ENCODE assay signal across 9 cellular contexts in the genomic region with DNA sequence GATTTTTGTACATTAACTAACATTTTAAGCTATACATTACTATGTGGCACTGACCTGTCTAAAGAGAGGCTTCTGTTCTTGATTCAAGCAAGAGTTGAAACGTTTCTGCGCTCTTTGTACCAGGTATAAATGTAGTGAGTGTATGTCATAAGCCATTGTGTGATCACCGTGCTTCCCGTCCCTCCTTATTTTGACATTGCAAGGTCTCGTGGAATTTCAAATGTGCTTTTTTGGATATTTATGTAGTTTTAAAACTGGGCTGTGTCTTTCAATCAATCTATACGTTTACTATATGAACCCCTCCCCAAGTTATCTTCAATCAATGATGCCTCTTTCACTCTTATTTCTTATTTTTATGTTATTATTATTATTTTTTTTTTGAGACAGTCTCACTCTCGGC. TPM values are rescaled to one million over a fixed set of nuclear protein-coding genes. Genes with fewer than 3 reads are reported as not detected.
DNase-seq lines count a peak whose midpoint lies in the region; ATAC-seq and TF ChIP-seq lines count a peak whose summit lies in the region.
"Had no signal": no experiment of that assay in that cellular context is flagged by ENCODE, and none has a peak within 500 bp of the region (broad histone marks: within the 10 kb centered on the region; RNA-seq: fewer than 3 reads in every experiment).

A gene with protein sequence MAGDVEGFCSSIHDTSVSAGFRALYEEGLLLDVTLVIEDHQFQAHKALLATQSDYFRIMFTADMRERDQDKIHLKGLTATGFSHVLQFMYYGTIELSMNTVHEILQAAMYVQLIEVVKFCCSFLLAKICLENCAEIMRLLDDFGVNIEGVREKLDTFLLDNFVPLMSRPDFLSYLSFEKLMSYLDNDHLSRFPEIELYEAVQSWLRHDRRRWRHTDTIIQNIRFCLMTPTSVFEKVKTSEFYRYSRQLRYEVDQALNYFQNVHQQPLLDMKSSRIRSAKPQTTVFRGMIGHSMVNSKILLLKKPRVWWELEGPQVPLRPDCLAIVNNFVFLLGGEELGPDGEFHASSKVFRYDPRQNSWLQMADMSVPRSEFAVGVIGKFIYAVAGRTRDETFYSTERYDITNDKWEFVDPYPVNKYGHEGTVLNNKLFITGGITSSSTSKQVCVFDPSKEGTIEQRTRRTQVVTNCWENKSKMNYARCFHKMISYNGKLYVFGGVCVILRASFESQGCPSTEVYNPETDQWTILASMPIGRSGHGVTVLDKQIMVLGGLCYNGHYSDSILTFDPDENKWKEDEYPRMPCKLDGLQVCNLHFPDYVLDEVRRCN (minus strand): TSS at position 101 of the 400 bp plus-strand sequence. CDS start 20,493 bp downstream, outside the sequence.

- no peaks in the 10 kb centered on the region for H3K4me1 ChIP-seq in testis

- WGBS in adipose tissue, 3 donors: 75 to 86% (median 84%) methylated on average over 7 of the region's 7 CpGs
- 62 to 73% methylated on average over 7 of the region's 7 CpGs for WGBS in testis, 2 donors

- H3K4me3 Mint-ChIP-seq in activated CD4-positive, alpha-beta T cell treated with anti-CD3 and anti-CD28 coated beads for 36 hours: peak within 1 kb of the TSS; percentile 83

- no peak for DNase-seq in activated CD4-positive, alpha-beta T cell treated with anti-CD3 and anti-CD28 coated beads for 36 hours
- DNase-seq in activated CD4-positive, alpha-beta T cell treated with anti-CD3 and anti-CD28 coated beads for 1 hour: no peak
- DNase-seq in testis (no peak), NCI-H510A (lab: John Stamatoyannopoulos, UW) (no peak), kidney glomerular epithelial cell (lab: John Stamatoyannopoulos, UW) (no peak)
- DNase-seq in effector CD4-positive, alpha-beta T cell: no peak
- DNase-seq: AML-193 had no signal

- H3K27ac ChIP-seq in adipose tissue (ENCODE audit: low read depth, low read length) (peak within 1 kb of the TSS; percentile 95), layer of hippocampus (ENCODE audit: low read depth, low read length) (peak within 1 kb of the TSS; percentile 85), testis (peak within 1 kb of the TSS; percentile 77 to 93)

- H3K27me3 Mint-ChIP-seq in activated CD4-positive, alpha-beta T cell treated with anti-CD3 and anti-CD28 coated beads for 36 hours: no peaks in the 10 kb centered on the region

- ATAC-seq in activated CD4-positive, alpha-beta T cell treated with anti-CD3 and anti-CD28 coated beads for 36 hours: no peak

- peak within 1 kb of the TSS; percentile 67 to 85 for H3K4me3 ChIP-seq in testis

- TF ChIP-seq POLR2A in testis (IDR thresholded peaks at IDR 0.05): no peak

- H3K36me3 ChIP-seq in testis (ENCODE audit: low read depth, missing control alignments): no peaks in the 10 kb centered on the region

- H3K9me3 ChIP-seq in testis: no peaks in the 10 kb centered on the region

- POLR2A ChIA-PET in activated CD4-positive, alpha-beta T cell treated with anti-CD3 and anti-CD28 coated beads for 36 hours (lab: Charles Lee): interaction anchor here (1.3 to 4.3 kb wide), 2 partner anchors 23 to 27 kb away, joined by 4 to 31 read pairs; a partner anchor contains a TSS

- H3K4me1 Mint-ChIP-seq in activated CD4-positive, alpha-beta T cell treated with anti-CD3 and anti-CD28 coated beads for 36 hours: peaks cover 3% of the 10 kb centered on the region

- TF ChIP-seq CTCF in testis (IDR thresholded peaks at IDR 0.05): no peak

- CTCF ChIA-PET in activated CD4-positive, alpha-beta T cell treated with anti-CD3 and anti-CD28 coated beads for 36 hours (lab: Charles Lee): interaction anchor here (1.8 to 4.2 kb wide), 2 partner anchors 27 to 119 kb away, joined by 10 to 32 read pairs; a partner anchor contains a TSS

- no peaks in the 10 kb centered on the region for H3K9me3 Mint-ChIP-seq in activated CD4-positive, alpha-beta T cell treated with anti-CD3 and anti-CD28 coated beads for 36 hours (ENCODE audit: low read depth)

- intact Hi-C loops in activated CD4-positive, alpha-beta T cell treated with anti-CD3 and anti-CD28 coated beads for 36 hours (cut with DNase I, micrococcal nuclease): loop anchor here in 1 of 2 experiments (10.0 kb wide), 1 partner anchor 362 kb away; a partner anchor contains a TSS
- intact Hi-C loops in testis (cut with DNase I; ENCODE audit: low total_unique reads): no loop called here

- no peaks in the 10 kb centered on the region for H3K27me3 ChIP-seq in layer of hippocampus (ENCODE audit: control insufficient read depth, insufficient read depth, low read length)
- no peaks in the 10 kb centered on the region for H3K27me3 ChIP-seq in testis

- peaks cover 8% of the 10 kb centered on the region for H3K36me3 Mint-ChIP-seq in activated CD4-positive, alpha-beta T cell treated with anti-CD3 and anti-CD28 coated beads for 36 hours (ENCODE audit: low read depth)

- peak within 1 kb of the TSS; percentile 86 for H3K27ac Mint-ChIP-seq in activated CD4-positive, alpha-beta T cell treated with anti-CD3 and anti-CD28 coated beads for 36 hours

RNA-seq across cellular contexts. Expression of the gene that starts here (rescaled TPM):
- 10 to 100 TPM in 1 of 2 experiments, 1 to 10 TPM in 1; 9.3 to 11.8 TPM for total RNA-seq in activated CD4-positive, alpha-beta T cell treated with anti-CD3 and anti-CD28 coated beads for 36 hours
- 10 to 100 TPM in 1 of 3 donors, 1 to 10 TPM in 2; 2.2 to 14.3 (median 4.5) TPM for polyA plus RNA-seq in adipose tissue
- total RNA-seq in testis: 10 to 100 TPM; 82.4 to 83.4 TPM
- polyA plus RNA-seq in testis (ENCODE audit: insufficient read depth, low read depth, low replicate concordance): 31.5 TPM

Comparison
In these comparisons a context has a peak if more than half of its experiments do, and no peak if none do; other contexts are left out.
1. RNA of the gene that starts here (total RNA-seq): 82.4 to 83.4 TPM in testis; 9.3 to 11.8 TPM in activated CD4-positive, alpha-beta T cell treated with anti-CD3 and anti-CD28 coated beads for 36 hours; every median in the first group is over 4 times any median in the second.
2. Peak in every context shown above with its lines, with median percentiles within 50 percentile points of each other: H3K27ac ChIP-seq.